13 cellular contexts compared by ENCODE assay signal in the genomic region with DNA sequence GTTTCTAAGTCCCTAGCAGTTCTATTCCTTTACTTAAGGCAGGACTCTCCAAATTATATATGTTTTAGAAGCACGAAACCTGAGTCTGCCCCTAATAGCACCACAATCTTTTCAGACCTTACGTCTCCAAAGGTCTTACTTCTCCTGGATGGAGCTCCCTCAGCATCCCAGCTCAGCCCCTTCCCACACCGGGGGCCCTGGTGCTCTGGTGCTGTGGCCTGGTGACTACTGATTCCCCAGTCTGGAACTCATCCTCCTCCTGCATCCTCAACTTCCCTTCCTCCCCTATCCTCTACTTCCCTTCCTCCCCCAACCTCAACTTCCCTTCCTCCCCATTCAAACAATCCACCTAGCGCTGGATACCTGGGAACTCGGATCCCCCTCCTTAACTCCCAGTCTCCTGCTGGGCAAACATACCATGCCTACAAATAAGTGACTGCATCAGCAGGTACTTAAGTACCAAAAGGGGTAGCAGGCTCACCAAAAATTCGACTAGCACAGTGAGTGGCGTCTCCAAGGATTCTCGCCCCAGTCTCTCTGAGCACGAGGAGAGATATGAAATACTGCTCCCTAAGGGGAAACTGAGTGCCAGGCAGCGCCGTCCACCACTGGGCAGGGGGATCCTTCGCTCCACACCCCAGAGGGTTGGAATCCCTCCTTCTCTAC. TPM values are rescaled to one million over a fixed set of nuclear protein-coding genes. Genes with fewer than 3 reads are reported as not detected.
DNase-seq lines count a peak whose midpoint lies in the region; ATAC-seq and TF ChIP-seq lines count a peak whose summit lies in the region.
"Had no signal": no experiment of that assay in that cellular context is flagged by ENCODE, and none has a peak within 500 bp of the region (broad histone marks: within the 10 kb centered on the region; RNA-seq: fewer than 3 reads in every experiment).

No MANE protein-coding gene starts in this region.

- in situ Hi-C loops in Panc1 (cut with HindIII; ENCODE audit: low pct_unique_long_range_greater_than_20kb, low sequenced_read_pairs): no loop called here

- intact Hi-C loops in Panc1 (cut with micrococcal nuclease; ENCODE audit: unreplicated experiment): no loop called here
- intact Hi-C loops in uterus (cut with DNase I; ENCODE audit: low total_unique reads): no loop called here

- TF ChIP-seq POLR2A in GM18505 (IDR thresholded peaks at IDR 0.05; ENCODE audit: borderline replicate concordance, extremely low read depth, insufficient read depth, insufficient read length): no peak
- no peak for TF ChIP-seq POLR2A in uterus (IDR thresholded peaks at IDR 0.05)

- peak; percentile 4; the same call in 1 of the 2 replicates for ATAC-seq in Panc1
- ATAC-seq in activated CD4-positive, CD25-positive, alpha-beta regulatory T cell treated with anti-CD3 and anti-CD28 coated beads, Interleukin-2, amount 50 U/mL, for 24 hours: no peak
- no peak for ATAC-seq in GM18505 (IDR thresholded peaks at IDR 0.05; ENCODE audit: unreplicated experiment)

- peak overlapping the region; percentile 32 to 46; a peak in 3 of 4 replicates for H3K4me3 ChIP-seq in Panc1 (ENCODE audit: low read depth in 2 of 2, low read length in 2 of 2)
- H3K4me3 ChIP-seq in iPS DF 6.9 (ENCODE audit: low read length): peak overlapping the region; percentile 47; the same call in 1 of the 2 replicates
- H3K4me3 ChIP-seq in skeletal muscle cell (ENCODE audit: low read depth, low read length): peak overlapping the region; percentile 22
- H3K4me3 ChIP-seq in uterus: no peak overlapping the region

- CTCF ChIA-PET in Panc1 (lab: Charles Lee): no interaction called here

- no TSS peak for BruUV-seq in Panc1 (replicated peaks; lab: Mats Ljungman, UMichigan)

- H3K9me3 ChIP-seq in Panc1 (ENCODE audit: control insufficient read depth, insufficient read depth, low read depth, low read length) (no peaks in the 10 kb centered on the region), iPS DF 6.9 (ENCODE audit: control insufficient read depth, insufficient read depth, low read length) (no peaks in the 10 kb centered on the region), uterus (no peaks in the 10 kb centered on the region)
- H3K9me3 ChIP-seq: adrenal gland, gastroesophageal sphincter had no signal

- DNase-seq in NCI-H1092 treated with DMSO at 0.1 percent for 48 hours (lab: John Stamatoyannopoulos, UW): peak; percentile 56
- DNase-seq in NCI-H1092 (lab: John Stamatoyannopoulos, UW): no peak
- DNase-seq in Panc1 (ENCODE audit: low read depth, low spot score): no peak
- DNase-seq in iPS DF 6.9 (ENCODE audit: low read depth, low spot score): no peak
- DNase-seq in skeletal muscle cell (ENCODE audit: low read depth): no peak
- DNase-seq in uterus: no peak
- DNase-seq: activated CD4-positive, alpha-beta T cell treated with anti-CD3 and anti-CD28 coated beads for 1 hour; Karpas-422; naive B cell had no signal

- TF ChIP-seq CTCF in Panc1 (IDR thresholded peaks at IDR 0.05) (no peak), uterus (IDR thresholded peaks at IDR 0.05) (no peak)

- H3K27ac ChIP-seq in Panc1 (ENCODE audit: low read length) (peak overlapping the region; percentile 51; the same call in 1 of the 2 replicates), iPS DF 6.9 (ENCODE audit: low read length) (no peak overlapping the region), uterus (no peak overlapping the region)

- no CpG with 5 or more reads among the region's 12 CpGs for WGBS in iPS DF 6.9 (ENCODE audit: insufficient coverage, insufficient read length)

- H3K27me3 ChIP-seq in Panc1 (ENCODE audit: control insufficient read depth, insufficient read depth, low read length) (no peaks in the 10 kb centered on the region), iPS DF 6.9 (ENCODE audit: control insufficient read depth, insufficient read depth, low read length) (peaks cover 12% of the 10 kb centered on the region; the same call in 1 of the 2 replicates), uterus (no peaks in the 10 kb centered on the region)

- H3K36me3 ChIP-seq in Panc1 (ENCODE audit: control insufficient read depth, insufficient read depth, low read length) (no peaks in the 10 kb centered on the region), iPS DF 6.9 (ENCODE audit: control insufficient read depth, insufficient read depth, low read length) (no peaks in the 10 kb centered on the region), uterus (no peaks in the 10 kb centered on the region)
- H3K36me3 ChIP-seq: adrenal gland, gastroesophageal sphincter had no signal

- POLR2A ChIA-PET in Panc1 (lab: Charles Lee): no interaction called here

- no peaks in the 10 kb centered on the region for H3K4me1 ChIP-seq in Panc1 (ENCODE audit: control insufficient read depth, insufficient read depth, low read length)
- H3K4me1 ChIP-seq in iPS DF 6.9 (ENCODE audit: control insufficient read depth, insufficient read depth, low read length): peaks cover 7% of the 10 kb centered on the region
- no peaks in the 10 kb centered on the region for H3K4me1 ChIP-seq in uterus
- H3K4me1 ChIP-seq: adrenal gland had no signal

RNA-seq across cellular contexts. Expression of gene IGFBPL1, which starts 0.8 kb away (rescaled TPM):
- total RNA-seq in Panc1 (2021; ENCODE audit: unreplicated experiment) (13.7 TPM), uterus (1 to 10 TPM in 1 of 4 donors, under 1 TPM in 1, not detected in 2; 0.55 to 1.3 TPM)
- 11.1 TPM for polyA plus RNA-seq in Panc1 (2012; ENCODE audit: insufficient read length)

RNA-seq across cellular contexts. Expression of gene ALDH1B1, which starts 30.9 kb away (rescaled TPM):
- total RNA-seq in Panc1 (2021; ENCODE audit: unreplicated experiment): 34.2 TPM
- 21.1 TPM for polyA plus RNA-seq in Panc1 (2012; ENCODE audit: insufficient read length)
- 10 to 100 TPM; 22.1 to 58.5 (median 28.0) TPM for total RNA-seq in uterus

Comparison
In these comparisons a context has a peak if more than half of its experiments do, and no peak if none do; other contexts are left out.
1. H3K4me3 ChIP-seq: peak in Panc1 (2 of 2), iPS DF 6.9 (single experiment) and skeletal muscle cell (single experiment); none in uterus (0 of 2).